Comparison of ENCODE assay signal across 24 cellular contexts in genomic region chr6:140182819-140183218, GRCh38.
"Had no signal": no experiment of that assay in that cellular context is flagged by ENCODE, and none has a peak within 500 bp of the region (broad histone marks: within the 10 kb centered on the region; RNA-seq: fewer than 3 reads in every experiment).

No MANE protein-coding gene starts in this region.

- H3K4me3 ChIP-seq: colonic mucosa, esophagus muscularis mucosa, gastroesophageal sphincter, heart left ventricle, hepatocyte, left lung, mucosa of descending colon, neural progenitor cell, right lobe of liver, suprapubic skin, transverse colon, vagina had no signal

- FAIRE-seq: endothelial cell of umbilical vein, small intestine had no signal

- DNase-seq: colonic mucosa; effector CD8-positive, alpha-beta T cell; endodermal cell; foreskin keratinocyte; heart left ventricle; left cardiac atrium; left lung; mesenchymal stem cell; mucosa of descending colon; naive B cell; right lobe of liver; small intestine; stimulated activated CD4-positive, alpha-beta T cell treated with anti-CD3 and anti-CD28 coated beads, Interleukin-15, amount 100 ng/mL, for 24 hours; stimulated activated CD4-positive, alpha-beta T cell treated with anti-CD3 and anti-CD28 coated beads, Interleukin-2, amount 100 ng/mL, for 48 hours; stimulated activated naive CD4-positive, alpha-beta T cell; stimulated activated naive CD8-positive, alpha-beta T cell treated with anti-CD3 and anti-CD28 coated beads, Interleukin-15, amount 100 ng/mL, for 72 hours; transverse colon had no signal
